22 cellular contexts compared by ENCODE assay signal in the genomic region with DNA sequence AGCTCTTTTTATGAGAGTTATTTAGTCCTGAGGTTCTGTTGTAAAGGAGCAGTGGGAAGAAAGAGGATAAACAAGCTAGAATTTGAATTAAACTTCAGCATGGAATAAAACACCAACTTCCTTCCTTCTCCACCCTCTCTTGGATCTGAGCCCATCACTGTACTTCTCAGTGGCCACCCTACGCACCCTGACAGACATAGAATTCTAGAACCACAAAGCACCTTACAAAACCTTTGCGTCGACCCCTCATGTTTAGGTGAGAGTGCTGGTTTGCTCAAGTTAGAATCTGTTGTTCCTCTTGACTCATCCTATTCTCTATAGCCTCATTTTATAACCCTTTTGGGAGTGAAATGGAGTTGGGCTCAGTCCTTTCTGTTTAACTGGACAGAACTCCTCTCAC.
A peak's percentile ranks its signal among the peaks of the same experiment; 100 is the strongest.
DNase-seq lines count a peak whose midpoint lies in the region; ATAC-seq, FAIRE-seq and TF ChIP-seq lines count a peak whose summit lies in the region.
"Had no signal": no experiment of that assay in that cellular context is flagged by ENCODE, and none has a peak within 500 bp of the region (broad histone marks: within the 10 kb centered on the region; RNA-seq: fewer than 3 reads in every experiment).

No MANE protein-coding gene starts in this region.

- H3K4me2 ChIP-seq in endothelial cell of umbilical vein (ENCODE audit: insufficient read depth, low read length) = peak overlapping the region; percentile 53
- H3K4me2 ChIP-seq: smooth muscle cell had no signal

- intact Hi-C loops in MCF 10A (cut with micrococcal nuclease) = no loop called here
- intact Hi-C loops in breast epithelium (cut with DNase I; ENCODE audit: low total_unique reads) = no loop called here
- intact Hi-C loops in endothelial cell of umbilical vein (cut with micrococcal nuclease) = no loop called here

- H3K27ac Mint-ChIP-seq in MCF 10A (ENCODE audit: low read depth, unreplicated experiment) = no peak overlapping the region
- H3K27ac Mint-ChIP-seq in stimulated activated naive CD8-positive, alpha-beta T cell treated with anti-CD3 and anti-CD28 coated beads, Interleukin-15, amount 100 ng/mL, for 72 hours = no peak overlapping the region
- H3K27ac Mint-ChIP-seq: brain had no signal

- H3K27ac ChIP-seq in breast epithelium = no peak overlapping the region
- H3K27ac ChIP-seq in endothelial cell of umbilical vein (ENCODE audit: insufficient read depth, low read depth, low read length) = no peak overlapping the region
- H3K27ac ChIP-seq: RWPE1 had no signal

- no peak for TF ChIP-seq POLR2A in breast epithelium (IDR thresholded peaks at IDR 0.05)
- no peak for TF ChIP-seq POLR2A in endothelial cell of umbilical vein (IDR thresholded peaks at IDR 0.05; ENCODE audit: low read depth, low read length)

- H3K36me3 ChIP-seq in breast epithelium = no peaks in the 10 kb centered on the region
- no peaks in the 10 kb centered on the region for H3K36me3 ChIP-seq in endothelial cell of umbilical vein (ENCODE audit: control insufficient read depth in 2 of 2, extremely low read depth in 1 of 2, insufficient read depth in 2 of 2, low read length in 2 of 2)
- H3K36me3 ChIP-seq: left lung, stomach had no signal

- dilution Hi-C loops in endothelial cell of umbilical vein (cut with MboI; ENCODE audit: extremely low pct_ligation_motif_present, low sequenced_read_pairs) = no loop called here

- H3K27me3 ChIP-seq in breast epithelium (no peaks in the 10 kb centered on the region), endothelial cell of umbilical vein (ENCODE audit: control insufficient read depth in 2 of 2, insufficient read depth in 2 of 2, low read length in 2 of 2) (no peaks in the 10 kb centered on the region)
- H3K27me3 ChIP-seq: left lung, stomach had no signal

- H3K4me1 Mint-ChIP-seq in MCF 10A (ENCODE audit: insufficient read depth, unreplicated experiment) = peaks cover 10% of the 10 kb centered on the region
- peaks cover 66% of the 10 kb centered on the region for H3K4me1 Mint-ChIP-seq in stimulated activated naive CD8-positive, alpha-beta T cell treated with anti-CD3 and anti-CD28 coated beads, Interleukin-15, amount 100 ng/mL, for 72 hours

- H2AFZ ChIP-seq in endothelial cell of umbilical vein (ENCODE audit: low read depth, low read length) = peak overlapping the region; percentile 36

- peak; percentile 52 for FAIRE-seq in endothelial cell of umbilical vein (lab: Jason Lieb, UNC)
- FAIRE-seq: K562, TTC549 had no signal

- no peak for ATAC-seq in stimulated activated naive CD8-positive, alpha-beta T cell treated with anti-CD3 and anti-CD28 coated beads, Interleukin-15, amount 100 ng/mL, for 72 hours
- no peak for ATAC-seq in GM19328 (IDR thresholded peaks at IDR 0.05; ENCODE audit: unreplicated experiment)
- ATAC-seq: K562, left lung had no signal

- TF ChIP-seq CTCF in MCF 10A (IDR thresholded peaks at IDR 0.05; ENCODE audit: unreplicated experiment) (no peak), breast epithelium (IDR thresholded peaks at IDR 0.05) (no peak), endothelial cell of umbilical vein (IDR thresholded peaks at IDR 0.05; ENCODE audit: extremely low read depth in 1 of 2, insufficient read depth in 1 of 2, low read depth in 1 of 2, low read length in 2 of 2) (no peak)

- H3K9me3 Mint-ChIP-seq in MCF 10A (ENCODE audit: unreplicated experiment) = no peaks in the 10 kb centered on the region
- H3K9me3 Mint-ChIP-seq in stimulated activated naive CD8-positive, alpha-beta T cell treated with anti-CD3 and anti-CD28 coated beads, Interleukin-15, amount 100 ng/mL, for 72 hours = peaks cover 0 to 5% of the 10 kb centered on the region in 2 donors
- H3K9me3 Mint-ChIP-seq: brain had no signal

- H3K4me1 ChIP-seq in breast epithelium (no peaks in the 10 kb centered on the region), endothelial cell of umbilical vein (ENCODE audit: control insufficient read depth, extremely low read depth, insufficient read depth, low read length) (peaks cover 8% of the 10 kb centered on the region)
- H3K4me1 ChIP-seq: stomach had no signal

- H3K27me3 Mint-ChIP-seq in MCF 10A (ENCODE audit: insufficient read depth, unreplicated experiment) = no peaks in the 10 kb centered on the region
- H3K27me3 Mint-ChIP-seq in stimulated activated naive CD8-positive, alpha-beta T cell treated with anti-CD3 and anti-CD28 coated beads, Interleukin-15, amount 100 ng/mL, for 72 hours = no peaks in the 10 kb centered on the region

- no peak overlapping the region for H3K4me3 ChIP-seq in breast epithelium
- H3K4me3 ChIP-seq in endothelial cell of umbilical vein (replicated peaks in 1 of 3; ENCODE audit: insufficient read depth in 1 of 3, low read depth in 1 of 3, low read length in 3 of 3) = no peak overlapping the region
- H3K4me3 ChIP-seq: K562, left lung, smooth muscle cell, stomach had no signal

- no peak overlapping the region for H3K9ac ChIP-seq in endothelial cell of umbilical vein (replicated peaks; ENCODE audit: extremely low read depth, insufficient read depth, low read length)

- no peaks in the 10 kb centered on the region for H3K9me1 ChIP-seq in endothelial cell of umbilical vein (replicated peaks; ENCODE audit: control insufficient read depth, extremely low read depth, insufficient read depth, low read length)

- H3K36me3 Mint-ChIP-seq in MCF 10A (ENCODE audit: insufficient read depth, unreplicated experiment) = no peaks in the 10 kb centered on the region
- H3K36me3 Mint-ChIP-seq: brain had no signal

- no peaks in the 10 kb centered on the region for H3K79me2 ChIP-seq in endothelial cell of umbilical vein (ENCODE audit: control insufficient read depth, insufficient read depth, low read length)

- H3K9me3 ChIP-seq in breast epithelium (no peaks in the 10 kb centered on the region), endothelial cell of umbilical vein (replicated peaks; ENCODE audit: control insufficient read depth, insufficient read depth, low read length) (no peaks in the 10 kb centered on the region)
- H3K9me3 ChIP-seq: left lung, stomach had no signal

- CTCF ChIA-PET in MCF 10A (lab: Yijun Ruan, JAX) (interaction anchor here (0.5 to 0.6 kb wide), 2 partner anchors 34 to 726 kb away, joined by 3 read pairs; no protein-coding TSS in a partner anchor), endothelial cell of umbilical vein (lab: Charles Lee) (interaction anchor here (0.6 to 1.6 kb wide), 2 partner anchors 11 to 14 kb away, joined by 3 to 5 read pairs; no protein-coding TSS in a partner anchor)

- no TSS peak for BruUV-seq in MCF 10A (replicated peaks; lab: Mats Ljungman, UMichigan)
- no TSS peak for BruUV-seq in endothelial cell of umbilical vein (replicated peaks; lab: Mats Ljungman, UMichigan)

- H3K4me3 Mint-ChIP-seq in MCF 10A (ENCODE audit: unreplicated experiment) = no peak overlapping the region
- H3K4me3 Mint-ChIP-seq in stimulated activated naive CD8-positive, alpha-beta T cell treated with anti-CD3 and anti-CD28 coated beads, Interleukin-15, amount 100 ng/mL, for 72 hours = peak overlapping the region; percentile 7 to 46
- H3K4me3 Mint-ChIP-seq: brain had no signal

- DNase-seq in MCF 10A (ENCODE audit: unreplicated experiment) = peak; percentile 24
- no peak for DNase-seq in breast epithelium (ENCODE audit: low spot score in 2 of 2)
- peak; percentile 28 for DNase-seq in LoVo (ENCODE audit: low spot score)
- DNase-seq in endothelial cell of umbilical vein (ENCODE audit: low read depth, low spot score) = peak; percentile 43
- DNase-seq in stimulated activated naive CD8-positive, alpha-beta T cell treated with anti-CD3 and anti-CD28 coated beads, Interleukin-15, amount 100 ng/mL, for 72 hours = no peak
- DNase-seq in OCI-M1 (lab: John Stamatoyannopoulos, UW) = no peak
- DNase-seq in anterior cingulate cortex (lab: John Stamatoyannopoulos, UW) = no peak
- DNase-seq: HCEC 1CT; head of caudate nucleus; left lung; NCI-H1105; NCI-H2081; NCI-H510A treated with DMSO at 0.1 percent for 48 hours; stimulated activated CD4-positive, alpha-beta T cell treated with anti-CD3 and anti-CD28 coated beads, Interleukin-2, amount 100 ng/mL, for 48 hours; stomach; trophoblast cell had no signal

- POLR2A ChIA-PET in MCF 10A (lab: Yijun Ruan, JAX) = interaction anchor here (0.6 kb wide), 1 partner anchor 36 kb away, joined by 4 read pairs; no protein-coding TSS in a partner anchor
- POLR2A ChIA-PET in endothelial cell of umbilical vein (lab: Charles Lee) = no interaction called here

- H4K20me1 ChIP-seq in endothelial cell of umbilical vein (replicated peaks; ENCODE audit: control insufficient read depth, extremely low read depth, insufficient read depth, low read length) = no peaks in the 10 kb centered on the region

TF ChIP-seq in endothelial cell of umbilical vein, 7 proteins besides CTCF, POLR2A, EP300 and RAD21:
- TF ChIP-seq, protein P1, sequence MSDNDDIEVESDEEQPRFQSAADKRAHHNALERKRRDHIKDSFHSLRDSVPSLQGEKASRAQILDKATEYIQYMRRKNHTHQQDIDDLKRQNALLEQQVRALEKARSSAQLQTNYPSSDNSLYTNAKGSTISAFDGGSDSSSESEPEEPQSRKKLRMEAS (IDR thresholded peaks at IDR 0.05; ENCODE audit: insufficient read depth, insufficient read length) = no peak
- TF ChIP-seq EZH2 (IDR thresholded peaks at IDR 0.05; ENCODE audit: borderline replicate concordance, low read depth, low read length, severe bottlenecking) (no peak), GATA2 (IDR thresholded peaks at IDR 0.05; ENCODE audit: insufficient read depth, insufficient read length, low read depth, low read length) (no peak), MYC (IDR thresholded peaks at IDR 0.05; ENCODE audit: low read depth, low read length) (no peak), POLR2AphosphoS5 (IDR thresholded peaks at IDR 0.05; ENCODE audit: insufficient read depth, low read depth, low read length) (no peak), JUN (IDR thresholded peaks at IDR 0.05; ENCODE audit: borderline replicate concordance, insufficient read depth, insufficient read length, low read depth) (no peak), FOS (IDR thresholded peaks at IDR 0.05; ENCODE audit: borderline replicate concordance, insufficient read depth, low read length) (no peak)

Comparison
In these comparisons a context has a peak if more than half of its experiments do, and no peak if none do; other contexts are left out.
1. DNase-seq: peak in MCF 10A (single experiment), LoVo (single experiment) and endothelial cell of umbilical vein (single experiment); none in breast epithelium (0 of 2), stimulated activated naive CD8-positive, alpha-beta T cell treated with anti-CD3 and anti-CD28 coated beads, Interleukin-15, amount 100 ng/mL, for 72 hours (0 of 2), OCI-M1 (single experiment) and anterior cingulate cortex (0 of 58).